ENCODE assay signal across 1 cellular context in genomic region chr12:77152623-77153193, GRCh38.
TF ChIP-seq lines count a peak whose summit lies in the region.

No MANE protein-coding gene starts in this region.

TF ChIP-seq in HEK293, 187 proteins besides CTCF, POLR2A, EP300 and RAD21 (continued from another document):
- no peak for TF ChIP-seq ZNF704 (tag by site-specific recombination; IDR thresholded peaks at IDR 0.05)
